ENCODE assay signal across 15 cellular contexts in the genomic region with DNA sequence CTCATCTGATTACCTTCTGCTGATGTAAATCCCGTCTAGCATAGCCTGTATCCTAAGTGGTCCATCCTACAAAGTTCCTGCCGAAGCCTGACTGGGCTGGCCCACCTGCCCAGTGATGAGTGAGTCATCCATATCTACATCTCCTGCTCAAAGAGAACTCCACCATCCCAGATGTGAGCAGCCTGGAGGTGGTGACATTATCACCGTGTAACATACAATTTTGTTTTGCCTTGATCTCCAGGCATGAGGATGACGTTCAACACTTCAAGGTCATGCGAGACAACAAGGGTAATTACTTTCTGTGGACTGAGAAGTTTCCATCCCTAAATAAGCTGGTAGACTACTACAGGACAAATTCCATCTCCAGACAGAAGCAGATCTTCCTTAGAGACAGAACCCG. TPM values are rescaled to one million over a fixed set of nuclear protein-coding genes. Genes with fewer than 3 reads are reported as not detected.
"Had no signal": no experiment of that assay in that cellular context is flagged by ENCODE, and none has a peak within 500 bp of the region (broad histone marks: within the 10 kb centered on the region; RNA-seq: fewer than 3 reads in every experiment).

No MANE protein-coding gene starts in this region.

- DNase-seq: activated CD4-positive, alpha-beta T cell treated with anti-CD3 and anti-CD28 coated beads for 4 hours; activated naive CD8-positive, alpha-beta T cell treated with anti-CD3 and anti-CD28 coated beads, Interleukin-2, amount 10 ng/mL, durations not matched to agents 7 days and 5 days; anterior cingulate cortex; dermis blood vessel endothelial cell; gastrocnemius medialis; heart left ventricle; left colon; stimulated activated naive CD8-positive, alpha-beta T cell treated with anti-CD3 and anti-CD28 coated beads, Interleukin-15, amount 100 ng/mL, for 72 hours; T-helper 1 cell had no signal

- H3K36me3 Mint-ChIP-seq: mesothelial cell of epicardium, type B pancreatic cell had no signal

- ATAC-seq: gastrocnemius medialis; heart left ventricle; sciatic nerve; stimulated activated naive CD8-positive, alpha-beta T cell treated with anti-CD3 and anti-CD28 coated beads, Interleukin-15, amount 100 ng/mL, for 72 hours had no signal

- H3K27ac Mint-ChIP-seq: activated naive CD8-positive, alpha-beta T cell treated with anti-CD3 and anti-CD28 coated beads, Interleukin-2, amount 10 ng/mL, durations not matched to agents 7 days and 5 days; mesothelial cell of epicardium; stimulated activated naive CD8-positive, alpha-beta T cell treated with anti-CD3 and anti-CD28 coated beads, Interleukin-15, amount 100 ng/mL, for 72 hours; type B pancreatic cell had no signal

- H3K27me3 Mint-ChIP-seq: activated naive CD8-positive, alpha-beta T cell treated with anti-CD3 and anti-CD28 coated beads, Interleukin-2, amount 10 ng/mL, durations not matched to agents 7 days and 5 days; stimulated activated naive CD8-positive, alpha-beta T cell treated with anti-CD3 and anti-CD28 coated beads, Interleukin-15, amount 100 ng/mL, for 72 hours had no signal

- H3K9me3 Mint-ChIP-seq: activated naive CD8-positive, alpha-beta T cell treated with anti-CD3 and anti-CD28 coated beads, Interleukin-2, amount 10 ng/mL, durations not matched to agents 7 days and 5 days; mesothelial cell of epicardium; neural crest cell; stimulated activated naive CD8-positive, alpha-beta T cell treated with anti-CD3 and anti-CD28 coated beads, Interleukin-15, amount 100 ng/mL, for 72 hours; type B pancreatic cell had no signal

- H3K4me3 Mint-ChIP-seq: activated naive CD8-positive, alpha-beta T cell treated with anti-CD3 and anti-CD28 coated beads, Interleukin-2, amount 10 ng/mL, durations not matched to agents 7 days and 5 days; mesothelial cell of epicardium; neural crest cell; stimulated activated naive CD8-positive, alpha-beta T cell treated with anti-CD3 and anti-CD28 coated beads, Interleukin-15, amount 100 ng/mL, for 72 hours; type B pancreatic cell had no signal

RNA-seq across cellular contexts. Expression of a gene that starts 5.6 kb away (rescaled TPM):
- total RNA-seq: cerebellum, dermis blood vessel endothelial cell, gastrocnemius medialis, left colon, mesothelial cell of epicardium, neural crest cell, osteoblast had no signal
- polyA plus RNA-seq: heart left ventricle had no signal

RNA-seq across cellular contexts. Expression of a gene that starts 29.0 kb away (rescaled TPM):
- total RNA-seq: osteoblast had no signal
